In genomic region chr11:26753738-26754504, GRCh38 we compare ENCODE assay signal across 8 cellular contexts. TPM values are rescaled to one million over a fixed set of nuclear protein-coding genes. Genes with fewer than 3 reads are reported as not detected.
DNase-seq lines count a peak whose midpoint lies in the region; ATAC-seq, FAIRE-seq and TF ChIP-seq lines count a peak whose summit lies in the region.

No MANE protein-coding gene starts in this region.

- DNase-seq in AG09319 (ENCODE audit: extremely low read depth, low read depth) (peak; percentile 58), HS-27A (ENCODE audit: low read depth) (peak; percentile 34), NOMO-1 treated with DMSO at 0.1 percent for 48 hours (lab: John Stamatoyannopoulos, UW; ENCODE audit: unreplicated experiment) (peak; percentile 42), dermis microvascular lymphatic vessel endothelial cell (ENCODE audit: low read depth in 2 of 2) (peak; percentile 11 to 12), medulla oblongata (ENCODE audit: extremely low spot score) (peak; percentile 82), frontal cortex (ENCODE audit: low spot score in 2 of 2) (no peak)
- no peak for DNase-seq in activated naive CD4-positive, alpha-beta T cell treated with anti-CD3 and anti-CD28 coated beads, Interleukin-2, amount 50 U/mL, for 16 hours

- TF ChIP-seq CTCF in AG09319 (IDR thresholded peaks at IDR 0.05; ENCODE audit: low read depth, low read length), result peak; percentile 73

- ATAC-seq in GM18861 (IDR thresholded peaks at IDR 0.05; ENCODE audit: unreplicated experiment), result peak; percentile 66

- FAIRE-seq in frontal cortex (lab: Jason Lieb, UNC), result no peak

RNA-seq across cellular contexts. Expression of gene SLC5A12, which starts 32.1 kb away (rescaled TPM):
- not detected in 2 replicates for total RNA-seq in dermis microvascular lymphatic vessel endothelial cell
- total RNA-seq in frontal cortex, result 0.41 TPM

Comparison
In these comparisons a context has a peak if more than half of its experiments do, and no peak if none do; other contexts are left out.
1. DNase-seq: peak in AG09319 (single experiment), HS-27A (single experiment), NOMO-1 treated with DMSO at 0.1 percent for 48 hours (single experiment), dermis microvascular lymphatic vessel endothelial cell (2 of 2) and medulla oblongata (single experiment); none in frontal cortex (0 of 2) and activated naive CD4-positive, alpha-beta T cell treated with anti-CD3 and anti-CD28 coated beads, Interleukin-2, amount 50 U/mL, for 16 hours (single experiment).